21 cellular contexts compared by ENCODE assay signal in the genomic region with DNA sequence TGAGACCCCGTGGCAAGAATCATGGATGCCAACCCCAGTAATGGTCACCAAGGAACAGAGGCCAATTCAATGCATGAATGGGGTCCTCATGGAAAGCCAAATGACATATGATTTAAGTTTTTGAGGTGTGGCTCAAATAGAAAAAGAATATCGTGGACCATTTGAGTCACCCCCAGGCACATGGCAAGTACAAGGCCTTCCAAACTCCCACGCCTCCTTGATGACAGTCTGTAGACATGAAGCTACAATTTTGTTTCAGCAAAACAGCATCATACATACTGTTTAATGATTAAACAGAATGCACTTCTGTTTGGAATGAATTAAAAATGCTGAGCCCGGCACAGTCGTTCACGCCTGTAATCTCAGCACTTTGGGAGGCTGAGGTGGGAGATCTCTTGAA. TPM values are rescaled to one million over a fixed set of nuclear protein-coding genes. Genes with fewer than 3 reads are reported as not detected.
DNase-seq lines count a peak whose midpoint lies in the region; ATAC-seq and TF ChIP-seq lines count a peak whose summit lies in the region.
"Had no signal": no experiment of that assay in that cellular context is flagged by ENCODE, and none has a peak within 500 bp of the region (broad histone marks: within the 10 kb centered on the region; RNA-seq: fewer than 3 reads in every experiment).

No MANE protein-coding gene starts in this region.

- TF ChIP-seq CTCF in A673 (conservative IDR thresholded peaks at IDR 0.05; ENCODE audit: low read depth, low read length) = no peak
- TF ChIP-seq CTCF in brain (conservative IDR thresholded peaks at IDR 0.05) = no peak

- H3K9ac ChIP-seq in GM23248 = peak overlapping the region; percentile 62

- H3K4me3 ChIP-seq in A673 (ENCODE audit: low read depth, low read length, poor library complexity, severe bottlenecking) (no peak overlapping the region), GM23248 (no peak overlapping the region)
- H3K4me3 ChIP-seq: adrenal gland, cardiac muscle cell, GM12878, left ventricle myocardium inferior, tibial nerve had no signal

- H3K9me3 Mint-ChIP-seq in brain = no peaks in the 10 kb centered on the region
- no peaks in the 10 kb centered on the region for H3K9me3 Mint-ChIP-seq in natural killer cell treated with Interleukin-12 subunit alpha and Interleukin-12 subunit beta and Interleukin-15 and Interleukin-18, amount 100 ng/mL, for 72 hours
- H3K9me3 Mint-ChIP-seq: immature natural killer cell had no signal

- no peak overlapping the region for H2AFZ ChIP-seq in GM23248

- H3K79me2 ChIP-seq in GM23248 (ENCODE audit: insufficient read depth) = peaks cover 33% of the 10 kb centered on the region

- DNase-seq in A673 (ENCODE audit: low spot score) = no peak
- DNase-seq in GM23248 = peak; percentile 91
- DNase-seq in natural killer cell treated with Interleukin-12 subunit alpha and Interleukin-12 subunit beta and Interleukin-15 and Interleukin-18, amount 100 ng/mL, for 72 hours (ENCODE audit: low spot score) = no peak
- no peak for DNase-seq in NCI-H2171 treated with DMSO at 0.1 percent for 48 hours (lab: John Stamatoyannopoulos, UW)
- DNase-seq in 8988T = no peak
- no peak for DNase-seq in SKM-1 treated with dmso at 0.1 percent for 144 hours (lab: John Stamatoyannopoulos, UW; ENCODE audit: unreplicated experiment)
- DNase-seq: activated CD4-positive, alpha-beta T cell treated with anti-CD3 and anti-CD28 coated beads, Interleukin-2, amount 50 U/mL, for 48 hours; dermis blood vessel endothelial cell; DMS79; immature natural killer cell; KG1; left ventricle myocardium inferior; MV-4-11; NCI-H1694 treated with DMSO at 0.1 percent for 48 hours; NCI-H82; SHP77 had no signal

- H3K27me3 ChIP-seq in A673 (replicated peaks; ENCODE audit: insufficient read depth, low read depth, low read length, poor library complexity) (no peaks in the 10 kb centered on the region), GM23248 (replicated peaks; ENCODE audit: insufficient read depth) (no peaks in the 10 kb centered on the region)
- H3K27me3 ChIP-seq: adrenal gland, cardiac muscle cell, tibial nerve had no signal

- ATAC-seq in natural killer cell treated with Interleukin-12 subunit alpha and Interleukin-12 subunit beta and Interleukin-15 and Interleukin-18, amount 100 ng/mL, for 72 hours = no peak
- ATAC-seq: GM12878 had no signal

- no TSS peak for BruUV-seq in A673 (replicated peaks; lab: Mats Ljungman, UMichigan)

- H3K4me1 ChIP-seq in A673 (ENCODE audit: insufficient read depth, low read length, poor library complexity, severe bottlenecking) (no peaks in the 10 kb centered on the region), GM23248 (ENCODE audit: insufficient read depth) (peaks cover 14% of the 10 kb centered on the region)

- H3K36me3 Mint-ChIP-seq in brain = peaks cover 33% of the 10 kb centered on the region
- peaks cover 16% of the 10 kb centered on the region for H3K36me3 Mint-ChIP-seq in natural killer cell treated with Interleukin-12 subunit alpha and Interleukin-12 subunit beta and Interleukin-15 and Interleukin-18, amount 100 ng/mL, for 72 hours

- POLR2A ChIA-PET in A673 (lab: Charles Lee; ENCODE audit: low non-redundant PET) = no interaction called here

- in situ Hi-C loops in GM23248 (cut with MboI) = no loop called here

- H3K9me2 ChIP-seq in GM23248 (ENCODE audit: insufficient read depth) = no peaks in the 10 kb centered on the region

- no peaks in the 10 kb centered on the region for H3K27me3 Mint-ChIP-seq in brain
- H3K27me3 Mint-ChIP-seq in natural killer cell treated with Interleukin-12 subunit alpha and Interleukin-12 subunit beta and Interleukin-15 and Interleukin-18, amount 100 ng/mL, for 72 hours = no peaks in the 10 kb centered on the region

- WGBS in GM23248 (ENCODE audit: low coverage in 1 of 2, low lambda C conversion rate in 2 of 2, missing lambda C conversion rate in 2 of 2), 2 experiments = 19 to 24% methylated on average over 6 of the region's 6 CpGs

- intact Hi-C loops in A673 (cut with micrococcal nuclease; ENCODE audit: unreplicated experiment) = no loop called here

- no peaks in the 10 kb centered on the region for H3K9me3 ChIP-seq in A673 (ENCODE audit: low read depth, low read length, poor library complexity, severe bottlenecking)
- no peaks in the 10 kb centered on the region for H3K9me3 ChIP-seq in GM23248 (ENCODE audit: low read depth)
- H3K9me3 ChIP-seq: adrenal gland, left ventricle myocardium inferior, tibial nerve had no signal

- H3K27ac ChIP-seq in A673 (ENCODE audit: low read depth, low read length, poor library complexity, severe bottlenecking) (peak overlapping the region; percentile 22), GM23248 (peak overlapping the region; percentile 88)
- H3K27ac ChIP-seq: cardiac muscle cell had no signal

- H3K4me2 ChIP-seq in GM23248 (ENCODE audit: unreplicated experiment) = no peak overlapping the region

- peak overlapping the region in 3 of 5 experiments; percentile 85 to 96 (median 86) for H3K27ac Mint-ChIP-seq in brain
- peak overlapping the region; percentile 16 to 44 for H3K27ac Mint-ChIP-seq in natural killer cell treated with Interleukin-12 subunit alpha and Interleukin-12 subunit beta and Interleukin-15 and Interleukin-18, amount 100 ng/mL, for 72 hours

- no peak overlapping the region for H3K4me3 Mint-ChIP-seq in brain
- no peak overlapping the region for H3K4me3 Mint-ChIP-seq in natural killer cell treated with Interleukin-12 subunit alpha and Interleukin-12 subunit beta and Interleukin-15 and Interleukin-18, amount 100 ng/mL, for 72 hours
- H3K4me3 Mint-ChIP-seq: immature natural killer cell had no signal

- H4K20me1 ChIP-seq in GM23248 (ENCODE audit: insufficient read depth) = no peaks in the 10 kb centered on the region; the same call in 1 of the 2 replicates

- H3K36me3 ChIP-seq in A673 (ENCODE audit: insufficient read depth, low read length, poor library complexity, severe bottlenecking) (peaks cover 40% of the 10 kb centered on the region), GM23248 (ENCODE audit: low read depth) (peaks cover 12% of the 10 kb centered on the region; the same call in 1 of the 2 replicates)
- H3K36me3 ChIP-seq: cardiac muscle cell had no signal

- peaks cover 12% of the 10 kb centered on the region for H3K4me1 Mint-ChIP-seq in brain
- H3K4me1 Mint-ChIP-seq in natural killer cell treated with Interleukin-12 subunit alpha and Interleukin-12 subunit beta and Interleukin-15 and Interleukin-18, amount 100 ng/mL, for 72 hours (ENCODE audit: low read depth in 2 of 2) = peaks cover 24 to 32% of the 10 kb centered on the region in 2 donors

- H3F3A ChIP-seq in GM23248 (ENCODE audit: insufficient read depth) = peaks cover 24% of the 10 kb centered on the region

- CTCF ChIA-PET in A673 (lab: Charles Lee) = no interaction called here

RNA-seq across cellular contexts. Expression of a gene that starts 7.4 kb away (rescaled TPM):
- 53.7 and 62.7 TPM in 2 replicates for total RNA-seq in A673 (2021)
- total RNA-seq in GM23248 (2014; rRNA removed; shearing (Covaris generic)) = 32.0 and 42.7 TPM in 2 replicates
- polyA plus RNA-seq in GM23248 (2016; fragmentation: Nextera tagmentation; extraction: Ambion mirVana) = 37.8 and 38.3 TPM in 2 replicates
- polyA plus RNA-seq in brain (ENCODE audit: insufficient read depth, low read depth, low replicate concordance) = 17.8 TPM
- total RNA-seq in natural killer cell treated with Interleukin-12 subunit alpha and Interleukin-12 subunit beta and Interleukin-15 and Interleukin-18, amount 100 ng/mL, for 72 hours = 10 to 100 TPM; 30.9 to 32.3 TPM

RNA-seq across cellular contexts. Expression of a gene that starts 60.0 kb away (rescaled TPM):
- total RNA-seq in A673 (2021) = 104 and 113 TPM in 2 replicates
- total RNA-seq in GM23248 (2014; rRNA removed; shearing (Covaris generic)) = 30.2 and 36.9 TPM in 2 replicates
- polyA plus RNA-seq in GM23248 (2016; fragmentation: Nextera tagmentation; extraction: Ambion mirVana) (19.9 and 22.8 TPM in 2 replicates), brain (ENCODE audit: insufficient read depth, low read depth, low replicate concordance) (27.5 TPM)
- 10 to 100 TPM; 43.4 to 60.0 TPM for total RNA-seq in natural killer cell treated with Interleukin-12 subunit alpha and Interleukin-12 subunit beta and Interleukin-15 and Interleukin-18, amount 100 ng/mL, for 72 hours
